Comparison of ENCODE assay signal across 9 cellular contexts in genomic region chr6:15023448-15023847, GRCh38.
DNase-seq lines count a peak whose midpoint lies in the region; ATAC-seq lines count a peak whose summit lies in the region.
"Had no signal": no experiment of that assay in that cellular context is flagged by ENCODE, and none has a peak within 500 bp of the region (broad histone marks: within the 10 kb centered on the region; RNA-seq: fewer than 3 reads in every experiment).

No MANE protein-coding gene starts in this region.

- H3K27ac Mint-ChIP-seq in stimulated activated effector memory CD8-positive, alpha-beta T cell treated with anti-CD3 and anti-CD28 coated beads, Interleukin-12 subunit alpha, Interleukin-12 subunit beta, amount 100 ng/mL, for 72 hours: peak overlapping the region; percentile 95

- no peaks in the 10 kb centered on the region for H3K9me3 Mint-ChIP-seq in stimulated activated effector memory CD8-positive, alpha-beta T cell treated with anti-CD3 and anti-CD28 coated beads, Interleukin-12 subunit alpha, Interleukin-12 subunit beta, amount 100 ng/mL, for 72 hours

- in situ Hi-C loops in G401 (cut with HindIII; ENCODE audit: low sequenced_read_pairs): no loop called here

- peak overlapping the region; percentile 70 for H3K4me3 Mint-ChIP-seq in stimulated activated effector memory CD8-positive, alpha-beta T cell treated with anti-CD3 and anti-CD28 coated beads, Interleukin-12 subunit alpha, Interleukin-12 subunit beta, amount 100 ng/mL, for 72 hours

- DNase-seq in activated T-cell treated with anti-CD3 and anti-CD28 coated beads for 24 hours (ENCODE audit: low read depth): peak; percentile 60
- DNase-seq in activated T-cell treated with anti-CD3 and anti-CD28 coated beads, Interleukin-2, amount 50 U/mL, for 1 hour: no peak
- peak; percentile 50 for DNase-seq in activated T-helper 9 cell treated with anti-CD3 and anti-CD28 coated beads, Interleukin-2, amount 50 U/mL, for 16 hours (ENCODE audit: low read depth)
- DNase-seq in stimulated activated effector memory CD8-positive, alpha-beta T cell treated with anti-CD3 and anti-CD28 coated beads, Interleukin-12 subunit alpha, Interleukin-12 subunit beta, amount 100 ng/mL, for 72 hours (ENCODE audit: low spot score in 2 of 2): peak; percentile 58 to 90
- DNase-seq in C1 segment of cervical spinal cord (lab: John Stamatoyannopoulos, UW): no peak
- DNase-seq in G401 (ENCODE audit: low spot score): no peak
- DNase-seq: NCI-H446 treated with DMSO at 0.1 percent for 48 hours had no signal

- peaks cover 42% of the 10 kb centered on the region for H3K4me1 Mint-ChIP-seq in stimulated activated effector memory CD8-positive, alpha-beta T cell treated with anti-CD3 and anti-CD28 coated beads, Interleukin-12 subunit alpha, Interleukin-12 subunit beta, amount 100 ng/mL, for 72 hours

- ATAC-seq in HG03432 (IDR thresholded peaks at IDR 0.05; ENCODE audit: unreplicated experiment) (peak; percentile 94), GM18519 (IDR thresholded peaks at IDR 0.05; ENCODE audit: low FRiP score, unreplicated experiment) (no peak)
- ATAC-seq in stimulated activated effector memory CD8-positive, alpha-beta T cell treated with anti-CD3 and anti-CD28 coated beads, Interleukin-12 subunit alpha, Interleukin-12 subunit beta, amount 100 ng/mL, for 72 hours: peak; percentile 99

- peaks cover 11% of the 10 kb centered on the region for H3K36me3 Mint-ChIP-seq in stimulated activated effector memory CD8-positive, alpha-beta T cell treated with anti-CD3 and anti-CD28 coated beads, Interleukin-12 subunit alpha, Interleukin-12 subunit beta, amount 100 ng/mL, for 72 hours

Comparison
In these comparisons a context has a peak if more than half of its experiments do, and no peak if none do; other contexts are left out.
1. DNase-seq: peak in activated T-cell treated with anti-CD3 and anti-CD28 coated beads for 24 hours (single experiment), activated T-helper 9 cell treated with anti-CD3 and anti-CD28 coated beads, Interleukin-2, amount 50 U/mL, for 16 hours (single experiment) and stimulated activated effector memory CD8-positive, alpha-beta T cell treated with anti-CD3 and anti-CD28 coated beads, Interleukin-12 subunit alpha, Interleukin-12 subunit beta, amount 100 ng/mL, for 72 hours (2 of 2); none in activated T-cell treated with anti-CD3 and anti-CD28 coated beads, Interleukin-2, amount 50 U/mL, for 1 hour (single experiment), C1 segment of cervical spinal cord (0 of 14) and G401 (single experiment).